ENCODE assay signal across 8 cellular contexts in genomic region chr15:40441012-40441735, GRCh38. TPM values are rescaled to one million over a fixed set of nuclear protein-coding genes. Genes with fewer than 3 reads are reported as not detected.
DNase-seq lines count a peak whose midpoint lies in the region; ATAC-seq, FAIRE-seq and TF ChIP-seq lines count a peak whose summit lies in the region.

No MANE protein-coding gene starts in this region.

- 0 to 1% (median 1%) methylated on average over 31 to 117 of the region's 117 CpGs for WGBS in small intestine, 3 donors

- H3K27me3 ChIP-seq in BJ (ENCODE audit: control insufficient read depth, insufficient read depth, low read length) (peaks cover 19% of the 10 kb centered on the region), right atrium auricular region (no peaks in the 10 kb centered on the region), small intestine (ENCODE audit: control insufficient read depth in 2 of 2, insufficient read depth in 2 of 2, low read length in 2 of 2) (peaks cover 0 to 9% of the 10 kb centered on the region in 2 donors)

- H3K27me3 Mint-ChIP-seq in activated CD8-positive, alpha-beta memory T cell treated with anti-CD3 and anti-CD28 coated beads, Interleukin-2, amount 10 ng/mL, durations not matched to agents 7 days and 5 days: peaks cover 46% of the 10 kb centered on the region

- no peaks in the 10 kb centered on the region for H3K36me3 ChIP-seq in BJ (ENCODE audit: control insufficient read depth, insufficient read depth, low read length)
- no peaks in the 10 kb centered on the region for H3K36me3 ChIP-seq in right atrium auricular region
- H3K36me3 ChIP-seq in small intestine (ENCODE audit: control insufficient read depth in 2 of 2, insufficient read depth in 2 of 2, low read length in 2 of 2): no peaks in the 10 kb centered on the region

- no peaks in the 10 kb centered on the region for H3K9me3 ChIP-seq in right atrium auricular region
- H3K9me3 ChIP-seq in small intestine (ENCODE audit: control insufficient read depth, low read depth): no peaks in the 10 kb centered on the region

- CTCF ChIA-PET in BJ (lab: Yijun Ruan, JAX): interaction anchor here (0.6 to 2.3 kb wide), 13 partner anchors 9 to 168 kb away, joined by 3 to 5 read pairs (median 3); partner anchors contain the start of gene CCDC32
- CTCF ChIA-PET in activated CD8-positive, alpha-beta memory T cell treated with anti-CD3 and anti-CD28 coated beads, Interleukin-2, amount 10 ng/mL, durations not matched to agents 7 days and 5 days (lab: Charles Lee): interaction anchor here (0.6 to 7.0 kb wide), 11 partner anchors 11 to 743 kb away, joined by 3 to 54 read pairs (median 7); partner anchors contain the start of genes CCDC32, INAFM2, IVD and RPUSD2

- H3K9me3 Mint-ChIP-seq in activated CD8-positive, alpha-beta memory T cell treated with anti-CD3 and anti-CD28 coated beads, Interleukin-2, amount 10 ng/mL, durations not matched to agents 7 days and 5 days (ENCODE audit: low read depth): no peaks in the 10 kb centered on the region

- H3K4me3 Mint-ChIP-seq in activated CD8-positive, alpha-beta memory T cell treated with anti-CD3 and anti-CD28 coated beads, Interleukin-2, amount 10 ng/mL, durations not matched to agents 7 days and 5 days: peak overlapping the region; percentile 72

- TF ChIP-seq CTCF in BJ (IDR thresholded peaks at IDR 0.05; ENCODE audit: insufficient read depth, low read depth, low read length) (no peak), right atrium auricular region (IDR thresholded peaks at IDR 0.05) (no peak)

- H3K4me3 ChIP-seq in BJ (ENCODE audit: low read depth, low read length) (peak overlapping the region; percentile 79), right atrium auricular region (peak overlapping the region; percentile 93 to 95), small intestine (ENCODE audit: low read depth in 1 of 2, low read length in 2 of 2) (peak overlapping the region; percentile 87 to 95)

- H3K27ac Mint-ChIP-seq in activated CD8-positive, alpha-beta memory T cell treated with anti-CD3 and anti-CD28 coated beads, Interleukin-2, amount 10 ng/mL, durations not matched to agents 7 days and 5 days: no peak overlapping the region

- no peaks in the 10 kb centered on the region for H3K36me3 Mint-ChIP-seq in activated CD8-positive, alpha-beta memory T cell treated with anti-CD3 and anti-CD28 coated beads, Interleukin-2, amount 10 ng/mL, durations not matched to agents 7 days and 5 days

- DNase-seq in BJ (ENCODE audit: low read depth): no peak
- DNase-seq in activated CD8-positive, alpha-beta memory T cell treated with anti-CD3 and anti-CD28 coated beads, Interleukin-2, amount 10 ng/mL, durations not matched to agents 7 days and 5 days: no peak
- DNase-seq in right atrium auricular region (ENCODE audit: low spot score): no peak
- peak; percentile 30 for DNase-seq in small intestine
- DNase-seq in kidney tubule cell (ENCODE audit: low spot score): no peak
- DNase-seq in H4 (ENCODE audit: low spot score): no peak

- H3K27ac ChIP-seq in right atrium auricular region: peak overlapping the region; percentile 86 to 87
- H3K27ac ChIP-seq in small intestine (ENCODE audit: low read depth in 1 of 2, low read length in 1 of 2): peak overlapping the region; percentile 42 to 64

- POLR2A ChIA-PET in BJ (lab: Charles Lee): interaction anchor here (0.6 kb wide), 1 partner anchor 22 kb away, joined by 3 read pairs; no protein-coding TSS in a partner anchor

- H3K4me1 Mint-ChIP-seq in activated CD8-positive, alpha-beta memory T cell treated with anti-CD3 and anti-CD28 coated beads, Interleukin-2, amount 10 ng/mL, durations not matched to agents 7 days and 5 days: peaks cover 34% of the 10 kb centered on the region

- ATAC-seq in GM18909 (IDR thresholded peaks at IDR 0.05; ENCODE audit: poor library complexity, unreplicated experiment) (peak; percentile 48), HG03135 (IDR thresholded peaks at IDR 0.05; ENCODE audit: unreplicated experiment) (peak; percentile 40)
- peak; percentile 10 for ATAC-seq in activated CD8-positive, alpha-beta memory T cell treated with anti-CD3 and anti-CD28 coated beads, Interleukin-2, amount 10 ng/mL, durations not matched to agents 7 days and 5 days

- no peak for FAIRE-seq in small intestine (lab: Jason Lieb, UNC)

- peaks cover 0 to 73% of the 10 kb centered on the region in 2 donors for H3K4me1 ChIP-seq in right atrium auricular region
- peaks cover 7 to 9% of the 10 kb centered on the region in 2 donors for H3K4me1 ChIP-seq in small intestine (ENCODE audit: control insufficient read depth in 2 of 2, insufficient read depth in 1 of 2, low read depth in 1 of 2, low read length in 1 of 2)

RNA-seq across cellular contexts. Expression of gene BAHD1, which starts 0.4 kb away (rescaled TPM):
- polyA plus RNA-seq in BJ (2011; rRNA removed) (3.2 and 3.3 TPM in 2 replicates), small intestine (10 to 100 TPM; 10.7 to 13.3 (median 11.6) TPM)
- polyA minus RNA-seq in BJ (2011; rRNA and poly(A)+ RNA removed): 4.2 and 5.2 TPM in 2 replicates
- total RNA-seq in activated CD8-positive, alpha-beta memory T cell treated with anti-CD3 and anti-CD28 coated beads, Interleukin-2, amount 10 ng/mL, durations not matched to agents 7 days and 5 days: 10 to 100 TPM; 24.1 to 25.6 TPM
- 10 to 100 TPM; 11.6 to 19.2 TPM for total RNA-seq in right atrium auricular region
- total RNA-seq in H4 (2014; rRNA removed; shearing (Covaris generic)): 5.3 and 6.0 TPM in 2 replicates

RNA-seq across cellular contexts. Expression of gene CHST14, which starts 29.6 kb away (rescaled TPM):
- polyA plus RNA-seq in BJ (2011; rRNA removed): 18.6 and 32.3 TPM in 2 replicates
- polyA minus RNA-seq in BJ (2011; rRNA and poly(A)+ RNA removed): 14.3 and 16.3 TPM in 2 replicates
- 10 to 100 TPM; 12.3 to 12.6 TPM for total RNA-seq in activated CD8-positive, alpha-beta memory T cell treated with anti-CD3 and anti-CD28 coated beads, Interleukin-2, amount 10 ng/mL, durations not matched to agents 7 days and 5 days
- 10 to 100 TPM; 13.2 to 14.2 TPM for total RNA-seq in right atrium auricular region
- 1 to 10 TPM in 2 of 3 donors, under 1 TPM in 1; 0.45 to 6.3 (median 1.1) TPM for polyA plus RNA-seq in small intestine
- total RNA-seq in H4 (2014; rRNA removed; shearing (Covaris generic)): 31.6 and 34.6 TPM in 2 replicates

RNA-seq across cellular contexts. Expression of gene IVD, which starts 35.6 kb away (rescaled TPM):
- polyA plus RNA-seq in BJ (2011; rRNA removed) (48.6 and 63.9 TPM in 2 replicates), small intestine (10 to 100 TPM; 20.0 to 58.3 (median 22.8) TPM)
- polyA minus RNA-seq in BJ (2011; rRNA and poly(A)+ RNA removed): 36.4 and 62.5 TPM in 2 replicates
- total RNA-seq in activated CD8-positive, alpha-beta memory T cell treated with anti-CD3 and anti-CD28 coated beads, Interleukin-2, amount 10 ng/mL, durations not matched to agents 7 days and 5 days: 10 to 100 TPM; 70.3 to 87.2 TPM
- total RNA-seq in right atrium auricular region: 10 to 100 TPM; 49.1 to 65.3 TPM
- total RNA-seq in H4 (2014; rRNA removed; shearing (Covaris generic)): 9.1 and 13.6 TPM in 2 replicates

RNA-seq across cellular contexts. Expression of gene KNSTRN, which starts 58.7 kb away (rescaled TPM):
- 26.4 and 32.5 TPM in 2 replicates for polyA plus RNA-seq in BJ (2011; rRNA removed)
- 23.9 and 28.2 TPM in 2 replicates for polyA minus RNA-seq in BJ (2011; rRNA and poly(A)+ RNA removed)
- total RNA-seq in activated CD8-positive, alpha-beta memory T cell treated with anti-CD3 and anti-CD28 coated beads, Interleukin-2, amount 10 ng/mL, durations not matched to agents 7 days and 5 days: 10 to 100 TPM; 77.1 to 82.0 TPM
- total RNA-seq in right atrium auricular region: 10 to 100 TPM in 1 of 2 donors, 1 to 10 TPM in 1; 8.4 to 12.9 TPM
- 10 to 100 TPM in 1 of 3 donors, 1 to 10 TPM in 2; 4.1 to 24.3 (median 5.6) TPM for polyA plus RNA-seq in small intestine
- total RNA-seq in H4 (2014; rRNA removed; shearing (Covaris generic)): 90.3 and 92.9 TPM in 2 replicates
